ENCODE assay signal across 12 cellular contexts in genomic region chr11:281486-282161, GRCh38. TPM values are rescaled to one million over a fixed set of nuclear protein-coding genes. Genes with fewer than 3 reads are reported as not detected.
DNase-seq lines count a peak whose midpoint lies in the region; ATAC-seq lines count a peak whose summit lies in the region.
"Had no signal": no experiment of that assay in that cellular context is flagged by ENCODE, and none has a peak within 500 bp of the region (broad histone marks: within the 10 kb centered on the region; RNA-seq: fewer than 3 reads in every experiment).

No MANE protein-coding gene starts in this region.

- H3K27me3 Mint-ChIP-seq in activated CD4-positive, alpha-beta T cell treated with anti-CD3 and anti-CD28 coated beads, Interleukin-2, amount 10 ng/mL, durations not matched to agents 7 days and 5 days = peaks cover 43% of the 10 kb centered on the region
- H3K27me3 Mint-ChIP-seq in activated CD4-positive, alpha-beta memory T cell treated with anti-CD3 and anti-CD28 coated beads for 36 hours = peaks cover 18% of the 10 kb centered on the region
- H3K27me3 Mint-ChIP-seq in stimulated activated memory B cell treated with anti-CD40 and anti-IgM and Interleukin-4, amounts not matched to agents 10 μg/mL and 1 μg/mL and 100 μg/mL, for 72 hours = peaks cover 38% of the 10 kb centered on the region

- H3K27ac Mint-ChIP-seq in activated CD4-positive, alpha-beta T cell treated with anti-CD3 and anti-CD28 coated beads, Interleukin-2, amount 10 ng/mL, durations not matched to agents 7 days and 5 days = peak overlapping the region; percentile 83
- peak overlapping the region; percentile 53 for H3K27ac Mint-ChIP-seq in activated CD4-positive, alpha-beta memory T cell treated with anti-CD3 and anti-CD28 coated beads for 36 hours
- peak overlapping the region; percentile 66 for H3K27ac Mint-ChIP-seq in stimulated activated memory B cell treated with anti-CD40 and anti-IgM and Interleukin-4, amounts not matched to agents 10 μg/mL and 1 μg/mL and 100 μg/mL, for 72 hours

- CTCF ChIA-PET in activated CD4-positive, alpha-beta T cell treated with anti-CD3 and anti-CD28 coated beads, Interleukin-2, amount 10 ng/mL, durations not matched to agents 7 days and 5 days (lab: Charles Lee) = interaction anchor here (1.0 to 3.9 kb wide), 6 partner anchors 9 to 237 kb away, joined by 3 to 15 read pairs (median 3); no protein-coding TSS in a partner anchor
- CTCF ChIA-PET in activated CD4-positive, alpha-beta memory T cell treated with anti-CD3 and anti-CD28 coated beads for 36 hours (lab: Charles Lee) = interaction anchor here (0.8 to 9.1 kb wide), 11 partner anchors 10 to 553 kb away, joined by 3 to 57 read pairs (median 3); no protein-coding TSS in a partner anchor

- peaks cover 54% of the 10 kb centered on the region for H3K36me3 Mint-ChIP-seq in activated CD4-positive, alpha-beta T cell treated with anti-CD3 and anti-CD28 coated beads, Interleukin-2, amount 10 ng/mL, durations not matched to agents 7 days and 5 days (ENCODE audit: low read depth)
- peaks cover 5% of the 10 kb centered on the region for H3K36me3 Mint-ChIP-seq in activated CD4-positive, alpha-beta memory T cell treated with anti-CD3 and anti-CD28 coated beads for 36 hours
- no peaks in the 10 kb centered on the region for H3K36me3 Mint-ChIP-seq in stimulated activated memory B cell treated with anti-CD40 and anti-IgM and Interleukin-4, amounts not matched to agents 10 μg/mL and 1 μg/mL and 100 μg/mL, for 72 hours

- POLR2A ChIA-PET in activated CD4-positive, alpha-beta T cell treated with anti-CD3 and anti-CD28 coated beads, Interleukin-2, amount 10 ng/mL, durations not matched to agents 7 days and 5 days (lab: Charles Lee) = interaction anchor here (1.1 kb wide), 1 partner anchor 36 kb away, joined by 4 read pairs; no protein-coding TSS in a partner anchor
- POLR2A ChIA-PET in activated CD4-positive, alpha-beta memory T cell treated with anti-CD3 and anti-CD28 coated beads for 36 hours (lab: Charles Lee) = no interaction called here

- peaks cover 68% of the 10 kb centered on the region for H3K4me1 Mint-ChIP-seq in activated CD4-positive, alpha-beta T cell treated with anti-CD3 and anti-CD28 coated beads, Interleukin-2, amount 10 ng/mL, durations not matched to agents 7 days and 5 days
- peaks cover 49% of the 10 kb centered on the region for H3K4me1 Mint-ChIP-seq in activated CD4-positive, alpha-beta memory T cell treated with anti-CD3 and anti-CD28 coated beads for 36 hours (ENCODE audit: low read depth)
- peaks cover 46% of the 10 kb centered on the region for H3K4me1 Mint-ChIP-seq in stimulated activated memory B cell treated with anti-CD40 and anti-IgM and Interleukin-4, amounts not matched to agents 10 μg/mL and 1 μg/mL and 100 μg/mL, for 72 hours

- ATAC-seq in left lobe of liver = no peak
- no peak for ATAC-seq in stimulated activated memory B cell treated with anti-CD40 and anti-IgM and Interleukin-4, amounts not matched to agents 10 μg/mL and 1 μg/mL and 100 μg/mL, for 72 hours

- intact Hi-C loops in activated CD4-positive, alpha-beta memory T cell treated with anti-CD3 and anti-CD28 coated beads for 36 hours (cut with micrococcal nuclease) = no loop called here

- H3K9me3 Mint-ChIP-seq in activated CD4-positive, alpha-beta T cell treated with anti-CD3 and anti-CD28 coated beads, Interleukin-2, amount 10 ng/mL, durations not matched to agents 7 days and 5 days = peaks cover 6% of the 10 kb centered on the region
- peaks cover 4% of the 10 kb centered on the region for H3K9me3 Mint-ChIP-seq in activated CD4-positive, alpha-beta memory T cell treated with anti-CD3 and anti-CD28 coated beads for 36 hours
- H3K9me3 Mint-ChIP-seq in stimulated activated memory B cell treated with anti-CD40 and anti-IgM and Interleukin-4, amounts not matched to agents 10 μg/mL and 1 μg/mL and 100 μg/mL, for 72 hours = no peaks in the 10 kb centered on the region

- H3K4me3 Mint-ChIP-seq in activated CD4-positive, alpha-beta T cell treated with anti-CD3 and anti-CD28 coated beads, Interleukin-2, amount 10 ng/mL, durations not matched to agents 7 days and 5 days = peak overlapping the region; percentile 76
- H3K4me3 Mint-ChIP-seq in activated CD4-positive, alpha-beta memory T cell treated with anti-CD3 and anti-CD28 coated beads for 36 hours = peak overlapping the region; percentile 74
- H3K4me3 Mint-ChIP-seq in stimulated activated memory B cell treated with anti-CD40 and anti-IgM and Interleukin-4, amounts not matched to agents 10 μg/mL and 1 μg/mL and 100 μg/mL, for 72 hours = peak overlapping the region; percentile 63

- DNase-seq in activated CD4-positive, alpha-beta T cell treated with anti-CD3 and anti-CD28 coated beads, Interleukin-2, amount 10 ng/mL, durations not matched to agents 7 days and 5 days = no peak
- no peak for DNase-seq in activated CD4-positive, alpha-beta T cell treated with anti-CD3 and anti-CD28 coated beads for 4 hours
- DNase-seq in activated CD4-positive, alpha-beta memory T cell treated with anti-CD3 and anti-CD28 coated beads for 36 hours = no peak
- DNase-seq in left lobe of liver (ENCODE audit: low spot score) (peak; percentile 46), HPDE6-E6E7 (ENCODE audit: extremely low spot score) (no peak), hippocampal formation (lab: John Stamatoyannopoulos, UW) (no peak), SKM-1 (lab: John Stamatoyannopoulos, UW; ENCODE audit: unreplicated experiment) (no peak)
- DNase-seq: activated gamma-delta T cell, NCI-H146, NCI-H524 had no signal

RNA-seq across cellular contexts. Expression of gene NLRP6, which starts 3.4 kb away (rescaled TPM):
- total RNA-seq in activated CD4-positive, alpha-beta T cell treated with anti-CD3 and anti-CD28 coated beads, Interleukin-2, amount 10 ng/mL, durations not matched to agents 7 days and 5 days = 1 to 10 TPM; 5.5 to 6.5 TPM
- total RNA-seq in activated CD4-positive, alpha-beta memory T cell treated with anti-CD3 and anti-CD28 coated beads for 36 hours = 1 to 10 TPM in 1 of 2 experiments, under 1 TPM in 1; 0.99 to 1.2 TPM
- total RNA-seq in left lobe of liver = 1.9 TPM
- total RNA-seq: myocyte had no signal

RNA-seq across cellular contexts. Expression of gene PGGHG, which starts 7.3 kb away (rescaled TPM):
- 100 to 1,000 TPM; 325 to 377 TPM for total RNA-seq in activated CD4-positive, alpha-beta T cell treated with anti-CD3 and anti-CD28 coated beads, Interleukin-2, amount 10 ng/mL, durations not matched to agents 7 days and 5 days
- 10 to 100 TPM; 74.3 to 75.0 TPM for total RNA-seq in activated CD4-positive, alpha-beta memory T cell treated with anti-CD3 and anti-CD28 coated beads for 36 hours
- 37.0 TPM for total RNA-seq in left lobe of liver

RNA-seq across cellular contexts. Expression of gene IFITM5, which starts 17.7 kb away (rescaled TPM):
- not detected for total RNA-seq in activated CD4-positive, alpha-beta T cell treated with anti-CD3 and anti-CD28 coated beads, Interleukin-2, amount 10 ng/mL, durations not matched to agents 7 days and 5 days
- not detected for total RNA-seq in activated CD4-positive, alpha-beta memory T cell treated with anti-CD3 and anti-CD28 coated beads for 36 hours
- not detected for total RNA-seq in left lobe of liver
- total RNA-seq: myocyte had no signal

RNA-seq across cellular contexts. Expression of gene IFITM2, which starts 26.0 kb away (rescaled TPM):
- 1,000 to 10,000 TPM; 1,561 to 1,733 TPM for total RNA-seq in activated CD4-positive, alpha-beta T cell treated with anti-CD3 and anti-CD28 coated beads, Interleukin-2, amount 10 ng/mL, durations not matched to agents 7 days and 5 days
- total RNA-seq in activated CD4-positive, alpha-beta memory T cell treated with anti-CD3 and anti-CD28 coated beads for 36 hours = 100 to 1,000 TPM; 525 to 561 TPM
- 354 TPM for total RNA-seq in left lobe of liver

RNA-seq across cellular contexts. Expression of gene IFITM1, which starts 32.2 kb away (rescaled TPM):
- total RNA-seq in activated CD4-positive, alpha-beta T cell treated with anti-CD3 and anti-CD28 coated beads, Interleukin-2, amount 10 ng/mL, durations not matched to agents 7 days and 5 days = 1,000 to 10,000 TPM; 1,306 to 1,465 TPM
- 100 to 1,000 TPM; 195 to 200 TPM for total RNA-seq in activated CD4-positive, alpha-beta memory T cell treated with anti-CD3 and anti-CD28 coated beads for 36 hours
- 29.2 TPM for total RNA-seq in left lobe of liver
